In the genomic region with DNA sequence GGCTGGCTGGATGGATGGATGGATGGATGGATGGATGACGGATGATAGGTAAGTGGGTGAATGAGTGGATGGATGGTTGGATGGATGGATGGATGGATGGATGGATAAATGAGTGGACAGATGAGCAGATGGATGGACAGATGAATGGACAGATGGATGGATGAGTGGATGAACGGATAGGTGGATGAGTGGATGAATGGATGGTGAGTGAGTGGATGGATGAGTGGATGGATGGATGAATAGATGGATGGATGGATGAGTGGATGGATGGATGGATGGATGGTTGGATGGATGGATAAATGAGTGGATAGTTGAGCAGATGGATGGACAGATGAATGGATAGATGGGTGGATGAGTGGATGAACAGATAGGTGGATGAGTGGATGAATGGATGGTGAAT, we compare ENCODE assay signal across 28 cellular contexts.
"Had no signal": no experiment of that assay in that cellular context is flagged by ENCODE, and none has a peak within 500 bp of the region (broad histone marks: within the 10 kb centered on the region; RNA-seq: fewer than 3 reads in every experiment).

No MANE protein-coding gene starts in this region.

- H3K27ac ChIP-seq: ascending aorta, cardiac muscle cell, RWPE1, WERI-Rb-1 had no signal

- FAIRE-seq: RCC 7860 had no signal

- H3K4me1 Mint-ChIP-seq: activated naive CD8-positive, alpha-beta T cell treated with anti-CD3 and anti-CD28 coated beads, Interleukin-2, amount 10 ng/mL, durations not matched to agents 7 days and 5 days; activated T-helper 17 cell treated with anti-CD3 and anti-CD28 coated beads, Interleukin-2, amount 50 U/mL, for 72 hours; central memory CD8-positive, alpha-beta T cell had no signal

- H3K27ac Mint-ChIP-seq: activated CD8-positive, alpha-beta T cell treated with anti-CD3 and anti-CD28 coated beads for 36 hours; activated naive CD8-positive, alpha-beta T cell treated with anti-CD3 and anti-CD28 coated beads, Interleukin-2, amount 10 ng/mL, durations not matched to agents 7 days and 5 days; activated T-cell treated with anti-CD3 and anti-CD28 coated beads, Interleukin-2, amount 50 U/mL, for 72 hours; activated T-helper 17 cell treated with anti-CD3 and anti-CD28 coated beads, Interleukin-2, amount 50 U/mL, for 72 hours had no signal

- ATAC-seq: activated CD8-positive, alpha-beta T cell treated with anti-CD3 and anti-CD28 coated beads for 36 hours; activated T-cell treated with anti-CD3 and anti-CD28 coated beads, Interleukin-2, amount 50 U/mL, for 72 hours; activated T-helper 17 cell treated with anti-CD3 and anti-CD28 coated beads, Interleukin-2, amount 50 U/mL, for 72 hours had no signal

- H3K27me3 ChIP-seq: ascending aorta, MG63 had no signal

- H3K36me3 Mint-ChIP-seq: activated naive CD8-positive, alpha-beta T cell treated with anti-CD3 and anti-CD28 coated beads, Interleukin-2, amount 10 ng/mL, durations not matched to agents 7 days and 5 days had no signal

- H3K4me1 ChIP-seq: ascending aorta had no signal

- DNase-seq: activated CD4-positive, alpha-beta T cell treated with anti-CD3 and anti-CD28 coated beads for 1 hour; activated CD4-positive, alpha-beta T cell treated with anti-CD3 and anti-CD28 coated beads for 48 hours; activated CD4-positive, alpha-beta T cell treated with anti-CD3 and anti-CD28 coated beads, Interleukin-2, amount 50 U/mL, for 4 hours; activated CD4-positive, CD25-positive, alpha-beta regulatory T cell; activated CD8-positive, alpha-beta T cell treated with anti-CD3 and anti-CD28 coated beads for 36 hours; activated effector memory CD4-positive, alpha-beta T cell treated with anti-CD3 and anti-CD28 coated beads, Interleukin-2, amount 50 U/mL, for 16 hours; activated naive CD4-positive, alpha-beta T cell; activated naive CD4-positive, alpha-beta T cell treated with anti-CD3 and anti-CD28 coated beads, Interleukin-2, amount 50 U/mL, for 16 hours; activated naive CD8-positive, alpha-beta T cell treated with anti-CD3 and anti-CD28 coated beads, Interleukin-2, amount 10 ng/mL, durations not matched to agents 7 days and 5 days; activated T-cell treated with anti-CD3 and anti-CD28 coated beads, Interleukin-2, amount 50 U/mL, for 1 hour; activated T-cell treated with anti-CD3 and anti-CD28 coated beads, Interleukin-2, amount 50 U/mL, for 72 hours; Kasumi-1; MG63; NCI-H1092; NCI-H1436 treated with DMSO at 0.1 percent for 48 hours; NCI-H2029; NCI-H345; SW 1271; T-helper 1 cell; T-helper 2 cell; T1000; WERI-Rb-1 had no signal

- H3K36me3 ChIP-seq: ascending aorta, cardiac muscle cell, MG63, WERI-Rb-1 had no signal

- H3K27me3 Mint-ChIP-seq: activated CD8-positive, alpha-beta T cell treated with anti-CD3 and anti-CD28 coated beads for 36 hours; activated naive CD8-positive, alpha-beta T cell treated with anti-CD3 and anti-CD28 coated beads, Interleukin-2, amount 10 ng/mL, durations not matched to agents 7 days and 5 days had no signal

- H3K4me3 Mint-ChIP-seq: activated CD8-positive, alpha-beta T cell treated with anti-CD3 and anti-CD28 coated beads for 36 hours; activated naive CD8-positive, alpha-beta T cell treated with anti-CD3 and anti-CD28 coated beads, Interleukin-2, amount 10 ng/mL, durations not matched to agents 7 days and 5 days; activated T-cell treated with anti-CD3 and anti-CD28 coated beads, Interleukin-2, amount 50 U/mL, for 72 hours; activated T-helper 17 cell treated with anti-CD3 and anti-CD28 coated beads, Interleukin-2, amount 50 U/mL, for 72 hours; central memory CD8-positive, alpha-beta T cell had no signal

- H3K9me3 ChIP-seq: ascending aorta, MG63 had no signal

- H3K4me3 ChIP-seq: ascending aorta, cardiac muscle cell, MG63 had no signal
